In genomic region chr3:11624161-11624560, GRCh38 we compare ENCODE assay signal across 9 cellular contexts. TPM values are rescaled to one million over a fixed set of nuclear protein-coding genes. Genes with fewer than 3 reads are reported as not detected.
A peak's percentile ranks its signal among the peaks of the same experiment; 100 is the strongest.
DNase-seq lines count a peak whose midpoint lies in the region; ATAC-seq and TF ChIP-seq lines count a peak whose summit lies in the region.
"Had no signal": no experiment of that assay in that cellular context is flagged by ENCODE, and none has a peak within 500 bp of the region (broad histone marks: within the 10 kb centered on the region; RNA-seq: fewer than 3 reads in every experiment).

No MANE protein-coding gene starts in this region.

- intact Hi-C loops in esophagus squamous epithelium (cut with DNase I), result no loop called here
- intact Hi-C loops in lower lobe of right lung (cut with DNase I), result no loop called here

- DNase-seq in activated T-cell treated with anti-CD3 and anti-CD28 coated beads for 4 hours, result peak; percentile 48
- peak; percentile 74 for DNase-seq in iris pigment epithelial cell (ENCODE audit: low read depth)
- DNase-seq in stimulated activated effector memory CD8-positive, alpha-beta T cell treated with anti-CD3 and anti-CD28 coated beads, Interleukin-12 subunit alpha, Interleukin-12 subunit beta, amount 100 ng/mL, for 72 hours (ENCODE audit: low spot score in 2 of 2), result peak; percentile 25 to 78
- no peak for DNase-seq in esophagus squamous epithelium (lab: John Stamatoyannopoulos, UW)
- DNase-seq in lower lobe of right lung, result no peak
- DNase-seq: NCI-H1930 had no signal

- H3K4me2 ChIP-seq in Loucy (ENCODE audit: low read depth, low read length, poor library complexity, severe bottlenecking), result peak overlapping the region; percentile 40

- no peak overlapping the region for H3K9ac ChIP-seq in Loucy (ENCODE audit: low read depth, low read length, poor library complexity, severe bottlenecking)

- peak overlapping the region; percentile 82 for H3K27ac Mint-ChIP-seq in stimulated activated effector memory CD8-positive, alpha-beta T cell treated with anti-CD3 and anti-CD28 coated beads, Interleukin-12 subunit alpha, Interleukin-12 subunit beta, amount 100 ng/mL, for 72 hours

- TF ChIP-seq CTCF in Loucy (conservative IDR thresholded peaks at IDR 0.05; ENCODE audit: low read length) (no peak), esophagus squamous epithelium (IDR thresholded peaks at IDR 0.05) (no peak), lower lobe of right lung (IDR thresholded peaks at IDR 0.05) (no peak)

- H3K4me1 ChIP-seq in Loucy (ENCODE audit: insufficient read depth, low read length, poor library complexity, severe bottlenecking), result peaks cover 31% of the 10 kb centered on the region
- peaks cover 7 to 78% (median 20%) of the 10 kb centered on the region in 3 donors for H3K4me1 ChIP-seq in esophagus squamous epithelium
- peaks cover 48% of the 10 kb centered on the region for H3K4me1 ChIP-seq in lower lobe of right lung

- H3K9me3 Mint-ChIP-seq in stimulated activated effector memory CD8-positive, alpha-beta T cell treated with anti-CD3 and anti-CD28 coated beads, Interleukin-12 subunit alpha, Interleukin-12 subunit beta, amount 100 ng/mL, for 72 hours, result no peaks in the 10 kb centered on the region

- H3K4me1 Mint-ChIP-seq in stimulated activated effector memory CD8-positive, alpha-beta T cell treated with anti-CD3 and anti-CD28 coated beads, Interleukin-12 subunit alpha, Interleukin-12 subunit beta, amount 100 ng/mL, for 72 hours, result peaks cover 75% of the 10 kb centered on the region

- H3K4me3 ChIP-seq in Loucy (ENCODE audit: low read length, poor library complexity, severe bottlenecking), result no peak overlapping the region
- H3K4me3 ChIP-seq in esophagus squamous epithelium, result no peak overlapping the region
- no peak overlapping the region for H3K4me3 ChIP-seq in lower lobe of right lung
- H3K4me3 ChIP-seq: thoracic aorta had no signal

- peaks cover 100% of the 10 kb centered on the region for H4K20me1 ChIP-seq in Loucy (ENCODE audit: insufficient read depth, low read length, poor library complexity, severe bottlenecking)

- peak; percentile 93 for ATAC-seq in stimulated activated effector memory CD8-positive, alpha-beta T cell treated with anti-CD3 and anti-CD28 coated beads, Interleukin-12 subunit alpha, Interleukin-12 subunit beta, amount 100 ng/mL, for 72 hours
- ATAC-seq in GM21717 (IDR thresholded peaks at IDR 0.05; ENCODE audit: unreplicated experiment), result no peak
- no peak for ATAC-seq in lower lobe of right lung

- no peaks in the 10 kb centered on the region for H3K9me2 ChIP-seq in Loucy (replicated peaks; ENCODE audit: low read depth, low read length)

- H3K36me3 Mint-ChIP-seq in stimulated activated effector memory CD8-positive, alpha-beta T cell treated with anti-CD3 and anti-CD28 coated beads, Interleukin-12 subunit alpha, Interleukin-12 subunit beta, amount 100 ng/mL, for 72 hours, result peaks cover 14% of the 10 kb centered on the region

- no peaks in the 10 kb centered on the region for H3K9me3 ChIP-seq in Loucy (ENCODE audit: insufficient read depth, low read depth, low read length)
- no peaks in the 10 kb centered on the region for H3K9me3 ChIP-seq in esophagus squamous epithelium
- no peaks in the 10 kb centered on the region for H3K9me3 ChIP-seq in lower lobe of right lung
- H3K9me3 ChIP-seq: thoracic aorta had no signal

- H3K36me3 ChIP-seq in Loucy (ENCODE audit: insufficient read depth, low read length) (no peaks in the 10 kb centered on the region), esophagus squamous epithelium (no peaks in the 10 kb centered on the region), lower lobe of right lung (no peaks in the 10 kb centered on the region)
- H3K36me3 ChIP-seq: thoracic aorta had no signal

- TF ChIP-seq POLR2A in esophagus squamous epithelium (IDR thresholded peaks at IDR 0.05), result no peak

- no peaks in the 10 kb centered on the region for H3F3A ChIP-seq in Loucy (ENCODE audit: low read depth)

- H3K27ac ChIP-seq in esophagus squamous epithelium, result peak overlapping the region in 1 of 4 donors; percentile 47
- no peak overlapping the region for H3K27ac ChIP-seq in lower lobe of right lung

- WGBS in esophagus squamous epithelium, 2 donors, result 58 to 63% methylated on average over 8 of the region's 8 CpGs

- H3K79me2 ChIP-seq in Loucy (ENCODE audit: insufficient read depth, low read length), result peaks cover 100% of the 10 kb centered on the region

- H3K4me3 Mint-ChIP-seq in stimulated activated effector memory CD8-positive, alpha-beta T cell treated with anti-CD3 and anti-CD28 coated beads, Interleukin-12 subunit alpha, Interleukin-12 subunit beta, amount 100 ng/mL, for 72 hours, result peak overlapping the region; percentile 58

- no peak overlapping the region for H2AFZ ChIP-seq in Loucy (ENCODE audit: low read length)

- no peaks in the 10 kb centered on the region for H3K27me3 ChIP-seq in Loucy (ENCODE audit: insufficient read depth, low read length, poor library complexity, severe bottlenecking)
- no peaks in the 10 kb centered on the region for H3K27me3 ChIP-seq in esophagus squamous epithelium
- no peaks in the 10 kb centered on the region for H3K27me3 ChIP-seq in lower lobe of right lung (ENCODE audit: low read depth)

RNA-seq across cellular contexts. Expression of gene VGLL4, which starts 19.6 kb away (rescaled TPM):
- total RNA-seq in esophagus squamous epithelium (10 to 100 TPM; 31.8 to 50.0 (median 44.5) TPM), lower lobe of right lung (45.5 TPM)

Comparison
In these comparisons a context has a peak if more than half of its experiments do, and no peak if none do; other contexts are left out.
1. DNase-seq: peak in activated T-cell treated with anti-CD3 and anti-CD28 coated beads for 4 hours (single experiment), iris pigment epithelial cell (single experiment) and stimulated activated effector memory CD8-positive, alpha-beta T cell treated with anti-CD3 and anti-CD28 coated beads, Interleukin-12 subunit alpha, Interleukin-12 subunit beta, amount 100 ng/mL, for 72 hours (2 of 2); none in esophagus squamous epithelium (single experiment) and lower lobe of right lung (single experiment).